Comparison of ENCODE assay signal across 8 cellular contexts in genomic region chr6:13486679-13487121, GRCh38. TPM values are rescaled to one million over a fixed set of nuclear protein-coding genes. Genes with fewer than 3 reads are reported as not detected.
A peak's percentile ranks its signal among the peaks of the same experiment; 100 is the strongest.
DNase-seq lines count a peak whose midpoint lies in the region; ATAC-seq and TF ChIP-seq lines count a peak whose summit lies in the region.

No MANE protein-coding gene starts in this region.

- peak overlapping the region; percentile 91 for H3K4me3 ChIP-seq in colonic mucosa
- H3K4me3 ChIP-seq in liver (ENCODE audit: low read depth in 1 of 3, low read length in 3 of 3): peak overlapping the region; percentile 70 to 91 (median 81)

- H3K27ac ChIP-seq in colonic mucosa (peak overlapping the region; percentile 97), liver (ENCODE audit: low read depth in 1 of 2, low read length in 2 of 2) (peak overlapping the region; percentile 86 to 94)

- H3K36me3 ChIP-seq in colonic mucosa (no peaks in the 10 kb centered on the region), liver (ENCODE audit: control insufficient read depth in 4 of 4, insufficient read depth in 3 of 4, low read depth in 1 of 4, low read length in 3 of 4) (no peaks in the 10 kb centered on the region)

- no peaks in the 10 kb centered on the region for H3K9me3 ChIP-seq in colonic mucosa
- no peaks in the 10 kb centered on the region for H3K9me3 ChIP-seq in liver (ENCODE audit: control insufficient read depth in 4 of 4, low read length in 3 of 4)

- no peaks in the 10 kb centered on the region for H3K4me1 ChIP-seq in colonic mucosa
- H3K4me1 ChIP-seq in liver (ENCODE audit: control insufficient read depth in 4 of 4, insufficient read depth in 4 of 4, low read length in 3 of 4): peaks cover 5 to 41% (median 21%) of the 10 kb centered on the region in 4 donors

- H3K27me3 ChIP-seq in colonic mucosa (no peaks in the 10 kb centered on the region), liver (ENCODE audit: control insufficient read depth in 4 of 4, insufficient read depth in 4 of 4, low read length in 3 of 4) (no peaks in the 10 kb centered on the region)

- TF ChIP-seq CTCF in colonic mucosa (IDR thresholded peaks at IDR 0.05) (no peak), liver (IDR thresholded peaks at IDR 0.05; ENCODE audit: low read depth, low read length, missing input control) (no peak)

- peak; percentile 35 for ATAC-seq in HG02642 (IDR thresholded peaks at IDR 0.05; ENCODE audit: poor library complexity, unreplicated experiment)

- H3K9ac ChIP-seq in colonic mucosa (ENCODE audit: low read depth in 2 of 2, low read length in 2 of 2) (peak overlapping the region; percentile 84 to 88), liver (ENCODE audit: low read depth in 1 of 2, low read length in 2 of 2) (peak overlapping the region; percentile 55 to 77)

- intact Hi-C loops in colonic mucosa (cut with DNase I): no loop called here

- WGBS in liver: under 1% methylated on average over 39 of the region's 39 CpGs

- peak in 1 of 2 donors; percentile 13 for TF ChIP-seq RAD21 in liver (IDR thresholded peaks at IDR 0.05)

- DNase-seq in NCI-H1417 (lab: John Stamatoyannopoulos, UW) (peak; percentile 32 to 80 (median 70)), NCI-H1417 treated with DMSO at 0.1 percent for 48 hours (lab: John Stamatoyannopoulos, UW) (no peak), NCI-H1105 treated with DMSO at 0.1 percent for 48 hours (lab: John Stamatoyannopoulos, UW) (peak; percentile 32), colonic mucosa (peak; percentile 58)
- DNase-seq in activated CD4-positive, CD25-positive, alpha-beta regulatory T cell treated with anti-CD3 and anti-CD28 coated beads, Interleukin-2, amount 50 U/mL, for 72 hours: peak; percentile 62
- DNase-seq in stimulated activated CD4-positive, alpha-beta T cell treated with anti-CD3 and anti-CD28 coated beads, Interleukin-4, amount 100 ng/mL, for 4 hours: peak; percentile 57 to 67

TF ChIP-seq in liver, 16 proteins besides CTCF, POLR2A, EP300 and RAD21:
- peak; percentile 26 for TF ChIP-seq YY1 (IDR thresholded peaks at IDR 0.05)
- TF ChIP-seq FOXA1 (IDR thresholded peaks at IDR 0.05): no peak
- no peak for TF ChIP-seq GABPA (IDR thresholded peaks at IDR 0.05 in 1 of 2, conservative IDR thresholded peaks at IDR 0.05 in 1 of 2)
- TF ChIP-seq SP1 (IDR thresholded peaks at IDR 0.05): no peak
- no peak for TF ChIP-seq NR2F2 (IDR thresholded peaks at IDR 0.05)
- TF ChIP-seq REST (IDR thresholded peaks at IDR 0.05): no peak
- no peak for TF ChIP-seq MAX (IDR thresholded peaks at IDR 0.05)

RNA-seq across cellular contexts. Expression of gene GFOD1, which starts 0.7 kb away (rescaled TPM):
- total RNA-seq in colonic mucosa (1 to 10 TPM; 6.9 to 7.6 TPM), liver (10 to 100 TPM in 1 of 2 donors, 1 to 10 TPM in 1; 7.4 to 16.8 TPM)
- 1 to 10 TPM; 2.6 TPM for polyA plus RNA-seq in liver
